Comparison of ENCODE assay signal across 8 cellular contexts in genomic region chr5:131417240-131417869, GRCh38.
DNase-seq lines count a peak whose midpoint lies in the region; ATAC-seq, FAIRE-seq and TF ChIP-seq lines count a peak whose summit lies in the region.

No MANE protein-coding gene starts in this region.

- TF ChIP-seq POLR2A in A549 (IDR thresholded peaks at IDR 0.05; ENCODE audit: low read length), result no peak

- no peaks in the 10 kb centered on the region for H3K9me3 ChIP-seq in A549
- no peaks in the 10 kb centered on the region for H3K9me3 ChIP-seq in left lung

- peaks cover 43% of the 10 kb centered on the region for H3K4me1 Mint-ChIP-seq in activated CD4-positive, alpha-beta T cell treated with anti-CD3 and anti-CD28 coated beads for 36 hours
- H3K4me1 Mint-ChIP-seq in chondrocyte (ENCODE audit: low read depth), result peaks cover 5% of the 10 kb centered on the region

- H3K27me3 Mint-ChIP-seq in activated CD4-positive, alpha-beta T cell treated with anti-CD3 and anti-CD28 coated beads for 36 hours, result no peaks in the 10 kb centered on the region
- no peaks in the 10 kb centered on the region for H3K27me3 Mint-ChIP-seq in chondrocyte (ENCODE audit: low read depth)

- ATAC-seq in A549, result peak; percentile 82 to 86
- ATAC-seq in HG03066 (IDR thresholded peaks at IDR 0.05; ENCODE audit: low read depth, unreplicated experiment), result peak; percentile 31
- no peak for ATAC-seq in activated CD4-positive, alpha-beta T cell treated with anti-CD3 and anti-CD28 coated beads for 36 hours
- ATAC-seq in left lung, result peak; percentile 86

- peaks cover 18% of the 10 kb centered on the region for H3K36me3 Mint-ChIP-seq in activated CD4-positive, alpha-beta T cell treated with anti-CD3 and anti-CD28 coated beads for 36 hours (ENCODE audit: low read depth)
- H3K36me3 Mint-ChIP-seq in chondrocyte (ENCODE audit: low read depth), result peaks cover 3% of the 10 kb centered on the region

- no peaks in the 10 kb centered on the region for H3K4me1 ChIP-seq in A549
- H3K4me1 ChIP-seq in left lung, result peaks cover 0 to 5% of the 10 kb centered on the region in 2 donors

- peaks cover 0 to 19% of the 10 kb centered on the region in 2 donors for H3K36me3 ChIP-seq in left lung

- H3K4me2 ChIP-seq in A549, result no peak overlapping the region

- FAIRE-seq in A549 (lab: Jason Lieb, UNC) (no peak), GM18507 (lab: Jason Lieb, UNC) (peak; percentile 89)

- intact Hi-C loops in activated CD4-positive, alpha-beta T cell treated with anti-CD3 and anti-CD28 coated beads for 36 hours (cut with DNase I, micrococcal nuclease), result loop anchor here (1.0 to 5.0 kb wide), 8 partner anchors 21 to 1310 kb away; partner anchors contain the start of gene HINT1 (in 2 of the 2)
- intact Hi-C loops in left lung (cut with DNase I), result no loop called here

- peak overlapping the region; percentile 40 for H3K27ac Mint-ChIP-seq in activated CD4-positive, alpha-beta T cell treated with anti-CD3 and anti-CD28 coated beads for 36 hours
- H3K27ac Mint-ChIP-seq in chondrocyte (ENCODE audit: unreplicated experiment), result no peak overlapping the region

- H3K27ac ChIP-seq in A549 (no peak overlapping the region), left lung (no peak overlapping the region)

- no peak for TF ChIP-seq EP300 in A549 (IDR thresholded peaks at IDR 0.05)

- POLR2A ChIA-PET in A549 (lab: Yijun Ruan, JAX), result no interaction called here
- POLR2A ChIA-PET in activated CD4-positive, alpha-beta T cell treated with anti-CD3 and anti-CD28 coated beads for 36 hours (lab: Charles Lee), result no interaction called here

- TF ChIP-seq RAD21 in A549 (conservative IDR thresholded peaks at IDR 0.05 in 1 of 2, IDR thresholded peaks at IDR 0.05 in 1 of 2), result peak; percentile 89 to 90

- H3K27me3 ChIP-seq in left lung, result no peaks in the 10 kb centered on the region

- DNase-seq in A549 (ENCODE audit: low read depth in 1 of 2, low spot score in 1 of 2) (peak; percentile 52 to 78), GM18507 (ENCODE audit: extremely low spot score, insufficient read length, low read depth) (no peak), NCI-H345 treated with DMSO at 0.1 percent for 48 hours (lab: John Stamatoyannopoulos, UW; ENCODE audit: unreplicated experiment) (peak; percentile 28), chondrocyte (ENCODE audit: low spot score) (no peak), left lung (peak; percentile 71 to 84)
- DNase-seq in activated CD4-positive, alpha-beta T cell treated with anti-CD3 and anti-CD28 coated beads for 36 hours, result peak; percentile 92
- peak; percentile 60 to 83 (median 74) for DNase-seq in stimulated activated CD4-positive, alpha-beta T cell treated with anti-CD3 and anti-CD28 coated beads, TNF-alpha, amount 100 ng/mL, for 1 hour (ENCODE audit: low read depth in 3 of 3, low spot score in 1 of 3)

- 8% methylated on average over 7 of the region's 7 CpGs for WGBS in A549 (ENCODE audit: missing lambda C conversion rate)

- no peak overlapping the region for H3K4me3 ChIP-seq in A549
- H3K4me3 ChIP-seq in left lung, result no peak overlapping the region

- peak; percentile 92 for TF ChIP-seq CTCF in A549 (IDR thresholded peaks at IDR 0.05)
- TF ChIP-seq CTCF in chondrocyte (IDR thresholded peaks at IDR 0.05), result peak; percentile 93
- peak; percentile 61 to 71 for TF ChIP-seq CTCF in left lung (IDR thresholded peaks at IDR 0.05)

- CTCF ChIA-PET in A549 (lab: Yijun Ruan, JAX), result interaction anchor here (0.7 to 1.4 kb wide), 4 partner anchors 9 to 645 kb away, joined by 3 to 5 read pairs (median 4); no protein-coding TSS in a partner anchor
- CTCF ChIA-PET in activated CD4-positive, alpha-beta T cell treated with anti-CD3 and anti-CD28 coated beads for 36 hours (lab: Charles Lee), result interaction anchor here (1.1 to 3.4 kb wide), 3 partner anchors 22 to 546 kb away, joined by 4 to 15 read pairs (median 7); no protein-coding TSS in a partner anchor

- no peaks in the 10 kb centered on the region for H3K9me3 Mint-ChIP-seq in activated CD4-positive, alpha-beta T cell treated with anti-CD3 and anti-CD28 coated beads for 36 hours (ENCODE audit: low read depth)
- H3K9me3 Mint-ChIP-seq in chondrocyte (ENCODE audit: low read depth), result no peaks in the 10 kb centered on the region

- H3K4me3 Mint-ChIP-seq in activated CD4-positive, alpha-beta T cell treated with anti-CD3 and anti-CD28 coated beads for 36 hours, result no peak overlapping the region
- no peak overlapping the region for H3K4me3 Mint-ChIP-seq in chondrocyte (ENCODE audit: unreplicated experiment)

TF ChIP-seq in A549, 52 proteins besides CTCF, POLR2A, EP300 and RAD21:
- TF ChIP-seq SMC3 (IDR thresholded peaks at IDR 0.05) (peak; percentile 90), RARB (CRISPR knock-in tag; IDR thresholded peaks at IDR 0.05) (no peak)

Comparison
In these comparisons a context has a peak if more than half of its experiments do, and no peak if none do; other contexts are left out.
1. DNase-seq: peak in A549 (2 of 2), NCI-H345 treated with DMSO at 0.1 percent for 48 hours (single experiment), activated CD4-positive, alpha-beta T cell treated with anti-CD3 and anti-CD28 coated beads for 36 hours (single experiment), left lung (2 of 2) and stimulated activated CD4-positive, alpha-beta T cell treated with anti-CD3 and anti-CD28 coated beads, TNF-alpha, amount 100 ng/mL, for 1 hour (3 of 3); none in GM18507 (single experiment) and chondrocyte (single experiment).
2. intact Hi-C loops: an anchor here in activated CD4-positive, alpha-beta T cell treated with anti-CD3 and anti-CD28 coated beads for 36 hours (1.0 to 5.0 kb wide); none called in left lung.
3. Peak in every context shown above with its lines, with median percentiles within 50 percentile points of each other: CTCF ChIP-seq.